15 cellular contexts compared by ENCODE assay signal in genomic region chrX:154472685-154473632, GRCh38.
"Had no signal": no experiment of that assay in that cellular context is flagged by ENCODE, and none has a peak within 500 bp of the region (broad histone marks: within the 10 kb centered on the region; RNA-seq: fewer than 3 reads in every experiment).

No MANE protein-coding gene starts in this region.

- H3K4me3 Mint-ChIP-seq: activated T-cell treated with anti-CD3 and anti-CD28 coated beads, Interleukin-2, amount 50 U/mL, for 24 hours; neural crest cell; T-helper 17 cell; WTC11 had no signal

- DNase-seq: activated CD4-positive, alpha-beta T cell treated with anti-CD3 and anti-CD28 coated beads for 48 hours; activated gamma-delta T cell treated with Interleukin-2 at 50 U/mL for 16 hours; activated T-cell treated with anti-CD3 and anti-CD28 coated beads, Interleukin-2, amount 50 U/mL, for 24 hours; foreskin melanocyte; head of caudate nucleus; left lung; pancreas; substantia nigra; T-helper 17 cell; transverse colon had no signal

- H3K27me3 ChIP-seq: cardiac muscle cell, left lung, transverse colon had no signal

- H3K9me3 Mint-ChIP-seq: activated T-cell treated with anti-CD3 and anti-CD28 coated beads, Interleukin-2, amount 50 U/mL, for 24 hours; neural crest cell; WTC11 had no signal

- H3K27ac ChIP-seq: cardiac muscle cell, left lung, pancreas, transverse colon had no signal

- ATAC-seq: left lung, pancreas, T-helper 17 cell, WTC11 had no signal

- H3K27ac Mint-ChIP-seq: activated T-cell treated with anti-CD3 and anti-CD28 coated beads, Interleukin-2, amount 50 U/mL, for 24 hours; T-helper 17 cell; WTC11 had no signal

- H3K4me3 ChIP-seq: cardiac muscle cell, left lung, pancreas, transverse colon had no signal

- H3K27me3 Mint-ChIP-seq: T-helper 17 cell had no signal

- H3K9me3 ChIP-seq: left lung, pancreas, transverse colon had no signal

- H3K4me1 Mint-ChIP-seq: neural crest cell, T-helper 17 cell, WTC11 had no signal

- H3K36me3 ChIP-seq: cardiac muscle cell, pancreas, transverse colon had no signal

- H3K4me1 ChIP-seq: pancreas had no signal

- FAIRE-seq: colon, islet of Langerhans, pancreas had no signal
